ENCODE assay signal across 14 cellular contexts in the genomic region with DNA sequence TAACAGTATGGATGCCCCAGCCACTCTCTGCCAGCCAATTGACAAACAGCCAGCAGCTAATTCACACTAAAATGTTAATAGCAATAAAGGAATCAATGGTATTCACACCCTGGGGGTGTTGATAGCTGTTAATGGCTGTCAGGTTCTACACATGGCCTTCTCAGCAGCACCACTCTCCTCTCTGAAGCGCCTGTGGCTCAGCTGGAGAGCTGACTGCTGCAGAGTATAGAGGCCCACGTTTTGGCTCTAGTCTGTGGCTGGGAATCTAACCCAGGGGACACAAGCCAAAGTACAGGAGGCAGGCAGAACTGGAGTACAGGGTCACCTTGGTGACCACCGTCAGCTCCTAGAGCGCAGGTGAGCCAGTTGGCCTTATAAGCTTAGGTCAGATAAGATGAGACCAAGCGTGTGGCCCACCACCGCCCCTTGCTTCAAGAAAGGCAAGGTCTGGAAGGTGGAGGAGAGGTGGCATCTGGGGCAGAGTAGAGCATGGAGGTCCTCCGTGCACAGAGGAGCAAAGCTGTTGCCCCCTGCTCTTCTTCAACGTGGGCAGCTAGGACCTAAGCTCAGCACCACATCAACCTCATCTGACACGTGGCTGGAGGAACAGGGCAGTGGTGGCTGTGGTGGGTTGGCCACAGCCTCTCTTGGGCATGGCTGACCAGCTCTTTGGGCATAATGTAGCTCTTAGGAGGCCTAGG. TPM values are rescaled to one million over a fixed set of nuclear protein-coding genes. Genes with fewer than 3 reads are reported as not detected.
DNase-seq lines count a peak whose midpoint lies in the region; ATAC-seq and TF ChIP-seq lines count a peak whose summit lies in the region.
"Had no signal": no experiment of that assay in that cellular context is flagged by ENCODE, and none has a peak within 500 bp of the region (broad histone marks: within the 10 kb centered on the region; RNA-seq: fewer than 3 reads in every experiment).

No MANE protein-coding gene starts in this region.

- no peak for TF ChIP-seq CTCF in natural killer cell (IDR thresholded peaks at IDR 0.05)

- H3K36me3 Mint-ChIP-seq in activated naive CD4-positive, alpha-beta T cell treated with anti-CD3 and anti-CD28 coated beads for 36 hours (ENCODE audit: low read depth): no peaks in the 10 kb centered on the region
- H3K36me3 Mint-ChIP-seq in natural killer cell: no peaks in the 10 kb centered on the region

- H3K4me3 Mint-ChIP-seq in activated naive CD4-positive, alpha-beta T cell treated with anti-CD3 and anti-CD28 coated beads for 36 hours: peak overlapping the region; percentile 19
- H3K4me3 Mint-ChIP-seq in natural killer cell: peak overlapping the region; percentile 74

- intact Hi-C loops in activated naive CD4-positive, alpha-beta T cell treated with anti-CD3 and anti-CD28 coated beads for 36 hours (cut with micrococcal nuclease): loop anchor here (2.0 to 10.0 kb wide), 3 partner anchors 221 to 443 kb away; a partner anchor contains a TSS
- intact Hi-C loops in natural killer cell (cut with micrococcal nuclease): loop anchor here (5.0 kb wide), 1 partner anchor 218 kb away; no protein-coding TSS in a partner anchor

- ATAC-seq in natural killer cell: no peak
- ATAC-seq: HCT116, left lung had no signal

- peak overlapping the region; percentile 74 for H3K27ac ChIP-seq in effector memory CD4-positive, alpha-beta T cell (ENCODE audit: insufficient read depth, low read length, poor library complexity, severe bottlenecking)
- H3K27ac ChIP-seq in urinary bladder (ENCODE audit: low read depth) (peak overlapping the region; percentile 46), SJCRH30 (no peak overlapping the region)
- H3K27ac ChIP-seq: VCaP had no signal

- no peaks in the 10 kb centered on the region for H3K27me3 Mint-ChIP-seq in activated naive CD4-positive, alpha-beta T cell treated with anti-CD3 and anti-CD28 coated beads for 36 hours (ENCODE audit: low read depth)
- H3K27me3 Mint-ChIP-seq in natural killer cell (ENCODE audit: low read depth in 2 of 2): peaks cover 6 to 20% of the 10 kb centered on the region in 2 donors

- H3K27ac Mint-ChIP-seq in activated naive CD4-positive, alpha-beta T cell treated with anti-CD3 and anti-CD28 coated beads for 36 hours: peak overlapping the region; percentile 96
- H3K27ac Mint-ChIP-seq in natural killer cell: peak overlapping the region; percentile 64 to 87

- peak overlapping the region; percentile 34 for H3K4me3 ChIP-seq in effector memory CD4-positive, alpha-beta T cell (ENCODE audit: insufficient read depth, low read depth, low read length, poor library complexity, severe bottlenecking)
- no peak overlapping the region for H3K4me3 ChIP-seq in urinary bladder (ENCODE audit: low read depth, low read length)
- H3K4me3 ChIP-seq in SJCRH30: no peak overlapping the region
- H3K4me3 ChIP-seq: left lung had no signal

- no peaks in the 10 kb centered on the region for H3K27me3 ChIP-seq in effector memory CD4-positive, alpha-beta T cell (replicated peaks; ENCODE audit: control insufficient read depth, insufficient read depth, low read length, poor library complexity, severe bottlenecking)
- no peaks in the 10 kb centered on the region for H3K27me3 ChIP-seq in SJCRH30
- H3K27me3 ChIP-seq: left lung had no signal

- DNase-seq in activated naive CD4-positive, alpha-beta T cell treated with anti-CD3 and anti-CD28 coated beads for 36 hours: peak; percentile 16
- DNase-seq in activated naive CD4-positive, alpha-beta T cell treated with Interleukin-2 at 50 U/mL for 16 hours: no peak
- no peak for DNase-seq in effector memory CD4-positive, alpha-beta T cell
- DNase-seq in natural killer cell (no peak), cerebellar cortex (ENCODE audit: low spot score) (no peak), SJCRH30 (no peak)
- DNase-seq in stimulated activated CD4-positive, alpha-beta T cell treated with anti-CD3 and anti-CD28 coated beads, Interleukin-1b, Interleukin-23, amount 100 ng/mL, for 48 hours: no peak
- DNase-seq: left lung, NCI-H1092 treated with DMSO at 0.1 percent for 48 hours had no signal

- no peaks in the 10 kb centered on the region for H3K9me3 Mint-ChIP-seq in activated naive CD4-positive, alpha-beta T cell treated with anti-CD3 and anti-CD28 coated beads for 36 hours
- no peaks in the 10 kb centered on the region for H3K9me3 Mint-ChIP-seq in natural killer cell

- H3K4me1 Mint-ChIP-seq in activated naive CD4-positive, alpha-beta T cell treated with anti-CD3 and anti-CD28 coated beads for 36 hours (ENCODE audit: low read depth): peaks cover 85% of the 10 kb centered on the region
- H3K4me1 Mint-ChIP-seq in natural killer cell: peaks cover 38 to 50% of the 10 kb centered on the region in 2 donors

- WGBS in urinary bladder: 88% methylated on average over 9 of the region's 9 CpGs

- H3K36me3 ChIP-seq in effector memory CD4-positive, alpha-beta T cell (ENCODE audit: control insufficient read depth, insufficient read depth, low read length): no peaks in the 10 kb centered on the region
- no peaks in the 10 kb centered on the region for H3K36me3 ChIP-seq in urinary bladder (ENCODE audit: insufficient read depth)
- no peaks in the 10 kb centered on the region for H3K36me3 ChIP-seq in SJCRH30
- H3K36me3 ChIP-seq: left lung had no signal

- no peaks in the 10 kb centered on the region for H3K9me3 ChIP-seq in effector memory CD4-positive, alpha-beta T cell (ENCODE audit: control insufficient read depth, low read length)
- H3K9me3 ChIP-seq in SJCRH30 (replicated peaks): no peaks in the 10 kb centered on the region
- H3K9me3 ChIP-seq: left lung had no signal

- CTCF ChIA-PET in activated naive CD4-positive, alpha-beta T cell treated with anti-CD3 and anti-CD28 coated beads for 36 hours (lab: Charles Lee): interaction anchor here (0.6 to 16.6 kb wide), 19 partner anchors 8 to 1261 kb away, joined by 3 to 276 read pairs (median 4); a partner anchor contains a TSS

- peaks cover 56% of the 10 kb centered on the region for H3K4me1 ChIP-seq in effector memory CD4-positive, alpha-beta T cell (ENCODE audit: control insufficient read depth, insufficient read depth, low read length, poor library complexity, severe bottlenecking)
- H3K4me1 ChIP-seq in urinary bladder (ENCODE audit: insufficient read depth) (peaks cover 1% of the 10 kb centered on the region), SJCRH30 (peaks cover 42% of the 10 kb centered on the region)

RNA-seq across cellular contexts. Expression of a gene that starts 25.4 kb away (rescaled TPM):
- total RNA-seq in activated naive CD4-positive, alpha-beta T cell treated with anti-CD3 and anti-CD28 coated beads for 36 hours: 100 to 1,000 TPM; 150 to 156 TPM
- total RNA-seq in natural killer cell (1 to 10 TPM; 3.2 to 8.0 (median 6.6) TPM), urinary bladder (0.58 TPM)
- 0.39 TPM for polyA plus RNA-seq in urinary bladder
- total RNA-seq in SJCRH30 (2014; rRNA removed; shearing (Covaris generic)): 0.05 TPM in 1 of 2 replicates, not detected in the other
- total RNA-seq: astrocyte had no signal

RNA-seq across cellular contexts. Expression of a gene that starts 38.4 kb away (rescaled TPM):
- total RNA-seq in activated naive CD4-positive, alpha-beta T cell treated with anti-CD3 and anti-CD28 coated beads for 36 hours: 1 to 10 TPM; 4.7 to 5.9 TPM
- total RNA-seq in natural killer cell (1 to 10 TPM in 1 of 3 donors, under 1 TPM in 2; 0.65 to 1.8 (median 0.94) TPM), urinary bladder (5.4 TPM)
- 5.0 TPM for polyA plus RNA-seq in urinary bladder
- total RNA-seq in SJCRH30 (2014; rRNA removed; shearing (Covaris generic)): not detected in 2 replicates
- total RNA-seq: astrocyte, temporal lobe had no signal

Comparison
In these comparisons a context has a peak if more than half of its experiments do, and no peak if none do; other contexts are left out.
1. RNA of a gene that starts 25.4 kb away (total RNA-seq): 150 to 156 TPM in activated naive CD4-positive, alpha-beta T cell treated with anti-CD3 and anti-CD28 coated beads for 36 hours; 3.2 to 8.0 TPM in natural killer cell, 0.58 TPM in urinary bladder (single experiment) and 0.05 TPM in SJCRH30; every median in the first group is over 10 times any median in the second.